ENCODE assay signal across 13 cellular contexts in genomic region chr10:16789765-16790164, GRCh38.
"Had no signal": no experiment of that assay in that cellular context is flagged by ENCODE, and none has a peak within 500 bp of the region (broad histone marks: within the 10 kb centered on the region; RNA-seq: fewer than 3 reads in every experiment).

No MANE protein-coding gene starts in this region.

- DNase-seq: activated CD4-positive, alpha-beta T cell treated with anti-CD3 and anti-CD28 coated beads for 1 hour; activated CD4-positive, alpha-beta T cell treated with anti-CD3 and anti-CD28 coated beads, Interleukin-2, amount 50 U/mL, for 48 hours; activated naive CD4-positive, alpha-beta T cell; activated T-cell treated with anti-CD3 and anti-CD28 coated beads for 4 hours; aorta; dermis blood vessel endothelial cell; mesendoderm; T-helper 2 cell; transverse colon; uterus had no signal

- H3K27ac Mint-ChIP-seq: progenitor cell of endocrine pancreas; stimulated activated naive CD8-positive, alpha-beta T cell treated with anti-CD3 and anti-CD28 coated beads, Interleukin-15, Interleukin-2, amounts not matched to agents 100 ng/mL and 50 ng/mL, for 24 hours had no signal

- H3K4me1 Mint-ChIP-seq: nephron had no signal

- H3K27me3 Mint-ChIP-seq: progenitor cell of endocrine pancreas; stimulated activated naive CD8-positive, alpha-beta T cell treated with anti-CD3 and anti-CD28 coated beads, Interleukin-15, Interleukin-2, amounts not matched to agents 100 ng/mL and 50 ng/mL, for 24 hours had no signal

- H3K4me3 Mint-ChIP-seq: nephron; stimulated activated naive CD8-positive, alpha-beta T cell treated with anti-CD3 and anti-CD28 coated beads, Interleukin-15, Interleukin-2, amounts not matched to agents 100 ng/mL and 50 ng/mL, for 24 hours had no signal
